In the genomic region with DNA sequence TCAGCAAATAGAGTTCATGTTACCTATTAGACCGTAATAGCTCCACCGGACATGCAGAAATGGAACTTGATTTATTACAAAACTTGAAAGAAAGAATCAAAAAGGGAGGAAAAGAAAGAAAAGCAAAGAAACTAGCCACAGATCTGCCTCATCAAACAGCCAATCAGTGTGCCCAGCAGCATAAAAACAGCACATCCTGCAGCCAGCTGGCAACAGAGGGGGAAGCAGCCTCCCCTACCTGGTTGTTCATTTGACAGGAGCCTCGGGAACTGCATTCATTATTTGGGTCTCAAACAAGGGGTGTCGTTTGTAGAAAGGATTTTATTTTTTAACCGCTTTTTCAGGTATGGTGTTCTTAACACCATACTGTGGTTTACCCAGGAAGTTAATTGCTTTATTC, we compare ENCODE assay signal across 1 cellular context.
TF ChIP-seq lines count a peak whose summit lies in the region.

No MANE protein-coding gene starts in this region.

TF ChIP-seq in SK-N-SH treated with all-trans-retinoic acid at 6 μM for 48 hours, 23 proteins besides CTCF, POLR2A, EP300 and RAD21 (continued from another document):
- TF ChIP-seq, protein P1, sequence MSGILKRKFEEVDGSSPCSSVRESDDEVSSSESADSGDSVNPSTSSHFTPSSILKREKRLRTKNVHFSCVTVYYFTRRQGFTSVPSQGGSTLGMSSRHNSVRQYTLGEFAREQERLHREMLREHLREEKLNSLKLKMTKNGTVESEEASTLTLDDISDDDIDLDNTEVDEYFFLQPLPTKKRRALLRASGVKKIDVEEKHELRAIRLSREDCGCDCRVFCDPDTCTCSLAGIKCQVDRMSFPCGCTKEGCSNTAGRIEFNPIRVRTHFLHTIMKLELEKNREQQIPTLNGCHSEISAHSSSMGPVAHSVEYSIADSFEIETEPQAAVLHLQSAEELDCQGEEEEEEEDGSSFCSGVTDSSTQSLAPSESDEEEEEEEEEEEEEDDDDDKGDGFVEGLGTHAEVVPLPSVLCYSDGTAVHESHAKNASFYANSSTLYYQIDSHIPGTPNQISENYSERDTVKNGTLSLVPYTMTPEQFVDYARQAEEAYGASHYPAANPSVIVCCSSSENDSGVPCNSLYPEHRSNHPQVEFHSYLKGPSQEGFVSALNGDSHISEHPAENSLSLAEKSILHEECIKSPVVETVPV (CRISPR knock-in tag; IDR thresholded peaks at IDR 0.05), result no peak
- TF ChIP-seq, protein P2, sequence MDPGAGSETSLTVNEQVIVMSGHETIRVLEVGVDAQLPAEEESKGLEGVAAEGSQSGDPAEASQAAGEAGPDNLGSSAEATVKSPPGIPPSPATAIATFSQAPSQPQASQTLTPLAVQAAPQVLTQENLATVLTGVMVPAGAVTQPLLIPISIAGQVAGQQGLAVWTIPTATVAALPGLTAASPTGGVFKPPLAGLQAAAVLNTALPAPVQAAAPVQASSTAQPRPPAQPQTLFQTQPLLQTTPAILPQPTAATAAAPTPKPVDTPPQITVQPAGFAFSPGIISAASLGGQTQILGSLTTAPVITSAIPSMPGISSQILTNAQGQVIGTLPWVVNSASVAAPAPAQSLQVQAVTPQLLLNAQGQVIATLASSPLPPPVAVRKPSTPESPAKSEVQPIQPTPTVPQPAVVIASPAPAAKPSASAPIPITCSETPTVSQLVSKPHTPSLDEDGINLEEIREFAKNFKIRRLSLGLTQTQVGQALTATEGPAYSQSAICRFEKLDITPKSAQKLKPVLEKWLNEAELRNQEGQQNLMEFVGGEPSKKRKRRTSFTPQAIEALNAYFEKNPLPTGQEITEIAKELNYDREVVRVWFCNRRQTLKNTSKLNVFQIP (CRISPR knock-in tag; IDR thresholded peaks at IDR 0.05; ENCODE audit: borderline replicate concordance, low read depth), result no peak
- TF ChIP-seq SNAI2 (CRISPR knock-in tag; IDR thresholded peaks at IDR 0.05) (no peak), TOX (CRISPR knock-in tag; IDR thresholded peaks at IDR 0.05; ENCODE audit: borderline replicate concordance) (no peak), ESRRG (CRISPR knock-in tag; IDR thresholded peaks at IDR 0.05) (no peak), CSDC2 (CRISPR knock-in tag; IDR thresholded peaks at IDR 0.05) (no peak), BACH2 (CRISPR knock-in tag; IDR thresholded peaks at IDR 0.05; ENCODE audit: borderline replicate concordance) (no peak)
